ENCODE assay signal across 8 cellular contexts in genomic region chr4:15653864-15654391, GRCh38. TPM values are rescaled to one million over a fixed set of nuclear protein-coding genes. Genes with fewer than 3 reads are reported as not detected.
DNase-seq lines count a peak whose midpoint lies in the region; ATAC-seq and TF ChIP-seq lines count a peak whose summit lies in the region.

No MANE protein-coding gene starts in this region.

- peak overlapping the region; percentile 73 for H3K4me3 ChIP-seq in lower leg skin (ENCODE audit: low read depth, poor library complexity, severe bottlenecking)
- peak overlapping the region; percentile 70 for H3K4me3 ChIP-seq in thoracic aorta

- ATAC-seq in HG02885 (IDR thresholded peaks at IDR 0.05; ENCODE audit: poor library complexity, unreplicated experiment) = peak; percentile 27
- ATAC-seq in thoracic aorta (ENCODE audit: insufficient number of reproducible peaks, low FRiP score, low read depth) = no peak

- H3K27ac ChIP-seq in cingulate gyrus (ENCODE audit: low read depth, low read length) (peak overlapping the region; percentile 96), thoracic aorta (peak overlapping the region; percentile 98 to 100)

- WGBS in lower leg skin, 2 donors = 1 to 3% methylated on average over 4 of the region's 4 CpGs

- no peaks in the 10 kb centered on the region for H3K9me3 ChIP-seq in thoracic aorta

- no peaks in the 10 kb centered on the region for H3K27me3 ChIP-seq in thoracic aorta (replicated peaks; ENCODE audit: insufficient read depth)

- DNase-seq in NK-92 treated with Interleukin-12 subunit alpha and Interleukin-12 subunit beta, amount 100 ng/mL, for 24 hours (lab: John Stamatoyannopoulos, UW) = peak; percentile 27
- DNase-seq in NK-92 (lab: John Stamatoyannopoulos, UW; ENCODE audit: unreplicated experiment) = no peak
- DNase-seq in OCI-M1 (lab: John Stamatoyannopoulos, UW) = peak; percentile 89
- no peak for DNase-seq in lower leg skin (ENCODE audit: low spot score in 2 of 2)
- no peak for DNase-seq in thoracic aorta (ENCODE audit: low spot score)
- DNase-seq in NCI-H187 (lab: John Stamatoyannopoulos, UW) = no peak

- peaks cover 41 to 71% of the 10 kb centered on the region in 2 donors for H3K4me1 ChIP-seq in thoracic aorta (ENCODE audit: control insufficient read depth in 1 of 2, low read depth in 2 of 2)

- TF ChIP-seq CTCF in lower leg skin (IDR thresholded peaks at IDR 0.05) = no peak
- TF ChIP-seq CTCF in thoracic aorta (IDR thresholded peaks at IDR 0.05) = no peak

- intact Hi-C loops in lower leg skin (cut with DNase I; ENCODE audit: low total_unique reads) = loop anchor here (10.0 kb wide), 1 partner anchor 649 kb away; the partner anchor contains the start of gene CPEB2

- H3K36me3 ChIP-seq in thoracic aorta = no peaks in the 10 kb centered on the region

- TF ChIP-seq POLR2A in lower leg skin (IDR thresholded peaks at IDR 0.05) = no peak

RNA-seq across cellular contexts. Expression of gene FBXL5, which starts 1.2 kb away (rescaled TPM):
- total RNA-seq in lower leg skin = 10 to 100 TPM; 69.4 to 95.0 (median 80.3) TPM
- 100 to 1,000 TPM; 136 to 147 TPM for total RNA-seq in thoracic aorta

RNA-seq across cellular contexts. Expression of gene FAM200B, which starts 27.7 kb away (rescaled TPM):
- 10 to 100 TPM; 19.1 to 37.2 (median 28.9) TPM for total RNA-seq in lower leg skin
- 10 to 100 TPM; 27.8 to 35.2 TPM for total RNA-seq in thoracic aorta

RNA-seq across cellular contexts. Expression of gene BST1, which starts 48.9 kb away (rescaled TPM):
- total RNA-seq in lower leg skin (1 to 10 TPM; 3.7 to 6.7 (median 5.7) TPM), thoracic aorta (10 to 100 TPM in 1 of 2 donors, 1 to 10 TPM in 1; 9.2 to 15.7 TPM)

Comparison
In these comparisons a context has a peak if more than half of its experiments do, and no peak if none do; other contexts are left out.
1. DNase-seq: peak in NK-92 treated with Interleukin-12 subunit alpha and Interleukin-12 subunit beta, amount 100 ng/mL, for 24 hours (single experiment) and OCI-M1 (single experiment); none in NK-92 (single experiment), lower leg skin (0 of 2), thoracic aorta (single experiment) and NCI-H187 (0 of 2).